Comparison of ENCODE assay signal across 19 cellular contexts in genomic region chr19:1232231-1232637, GRCh38. TPM values are rescaled to one million over a fixed set of nuclear protein-coding genes. Genes with fewer than 3 reads are reported as not detected.
DNase-seq lines count a peak whose midpoint lies in the region; ATAC-seq, FAIRE-seq and TF ChIP-seq lines count a peak whose summit lies in the region.
"Had no signal": no experiment of that assay in that cellular context is flagged by ENCODE, and none has a peak within 500 bp of the region (broad histone marks: within the 10 kb centered on the region; RNA-seq: fewer than 3 reads in every experiment).

No MANE protein-coding gene starts in this region.

- H3K9ac ChIP-seq in PC-3 (ENCODE audit: low read length) (no peak overlapping the region), neural progenitor cell (no peak overlapping the region)

- H3K4me2 ChIP-seq in A549 (no peak overlapping the region), PC-3 (ENCODE audit: low read length) (no peak overlapping the region), neural progenitor cell (no peak overlapping the region)

- ATAC-seq in A549 = peak; percentile 13 to 52; a peak in 4 of 6 replicates
- ATAC-seq in PC-3 = no peak
- peak; percentile 2 for ATAC-seq in gastroesophageal sphincter

- peaks cover 2% of the 10 kb centered on the region for H3K36me3 Mint-ChIP-seq in neural progenitor cell
- peaks cover 4% of the 10 kb centered on the region for H3K36me3 Mint-ChIP-seq in activated CD4-positive, alpha-beta memory T cell treated with anti-CD3 and anti-CD28 coated beads for 36 hours

- no peaks in the 10 kb centered on the region for H3K9me3 ChIP-seq in A549
- H3K9me3 ChIP-seq in PC-3 (ENCODE audit: low read length) = no peaks in the 10 kb centered on the region
- H3K9me3 ChIP-seq in gastroesophageal sphincter = no peaks in the 10 kb centered on the region
- H3K9me3 ChIP-seq in neural progenitor cell (ENCODE audit: low read depth) = no peaks in the 10 kb centered on the region
- H3K9me3 ChIP-seq: gastrocnemius medialis, MG63, uterus had no signal

- H2AFZ ChIP-seq in PC-3 (ENCODE audit: low read length) (no peak overlapping the region), neural progenitor cell (replicated peaks) (no peak overlapping the region)

- H3K4me1 ChIP-seq in A549 = peaks cover 25% of the 10 kb centered on the region; the same call in 2 of the 3 replicates
- peaks cover 11% of the 10 kb centered on the region for H3K4me1 ChIP-seq in PC-3 (ENCODE audit: insufficient read depth, low read length)
- H3K4me1 ChIP-seq in gastroesophageal sphincter = peaks cover 0 to 34% (median 16%) of the 10 kb centered on the region in 3 donors
- no peaks in the 10 kb centered on the region for H3K4me1 ChIP-seq in neural progenitor cell

- CTCF ChIA-PET in A549 (lab: Yijun Ruan, JAX) (interaction anchor here (0.8 to 4.2 kb wide), 3 partner anchors 10 to 233 kb away, joined by 3 to 26 read pairs (median 3); no protein-coding TSS in a partner anchor), PC-3 (lab: Charles Lee) (no interaction called here)
- CTCF ChIA-PET in activated CD4-positive, alpha-beta memory T cell treated with anti-CD3 and anti-CD28 coated beads for 36 hours (lab: Charles Lee) = no interaction called here

- peak overlapping the region; percentile 42 for H3K27ac Mint-ChIP-seq in neural progenitor cell
- no peak overlapping the region for H3K27ac Mint-ChIP-seq in activated CD4-positive, alpha-beta memory T cell treated with anti-CD3 and anti-CD28 coated beads for 36 hours
- H3K27ac Mint-ChIP-seq: nephron progenitor cell had no signal

- H3K9me3 Mint-ChIP-seq in neural progenitor cell = no peaks in the 10 kb centered on the region
- H3K9me3 Mint-ChIP-seq in activated CD4-positive, alpha-beta memory T cell treated with anti-CD3 and anti-CD28 coated beads for 36 hours = no peaks in the 10 kb centered on the region
- H3K9me3 Mint-ChIP-seq: nephron progenitor cell had no signal

- intact Hi-C loops in PC-3 (cut with micrococcal nuclease) = no loop called here
- intact Hi-C loops in activated CD4-positive, alpha-beta memory T cell treated with anti-CD3 and anti-CD28 coated beads for 36 hours (cut with micrococcal nuclease) = no loop called here

- no peaks in the 10 kb centered on the region for H4K20me1 ChIP-seq in PC-3 (ENCODE audit: low read length)
- H4K20me1 ChIP-seq in neural progenitor cell (ENCODE audit: low read depth) = peaks cover 19% of the 10 kb centered on the region

- TF ChIP-seq POLR2A in A549 (IDR thresholded peaks at IDR 0.05; ENCODE audit: low read length) (no peak), gastroesophageal sphincter (IDR thresholded peaks at IDR 0.05) (no peak)

- BruUV-seq in PC-3 (replicated peaks; lab: Mats Ljungman, UMichigan) = no TSS peak

- no peak for TF ChIP-seq RAD21 in A549 (conservative IDR thresholded peaks at IDR 0.05 in 1 of 2, IDR thresholded peaks at IDR 0.05 in 1 of 2)

- H3K79me2 ChIP-seq in PC-3 (ENCODE audit: low read length) (no peaks in the 10 kb centered on the region), neural progenitor cell (ENCODE audit: low read depth) (peaks cover 12% of the 10 kb centered on the region)

- peak overlapping the region in 1 of 2 experiments; percentile 43; a peak in 3 of 6 replicates for H3K27ac ChIP-seq in A549
- peak overlapping the region; percentile 37 for H3K27ac ChIP-seq in PC-3 (ENCODE audit: low read length)
- H3K27ac ChIP-seq in gastroesophageal sphincter = peak overlapping the region in 3 of 4 donors; percentile 50 to 57 (median 55)
- H3K27ac ChIP-seq in neural progenitor cell = no peak overlapping the region
- H3K27ac ChIP-seq: uterus had no signal

- no peak for DNase-seq in A549 (ENCODE audit: low read depth in 1 of 2, low spot score in 1 of 2)
- DNase-seq in PC-3 = no peak
- no peak for DNase-seq in neural progenitor cell (ENCODE audit: low spot score)
- DNase-seq in ureter (ENCODE audit: low spot score) = no peak
- no peak for DNase-seq in activated CD4-positive, alpha-beta memory T cell treated with anti-CD3 and anti-CD28 coated beads for 36 hours
- no peak for DNase-seq in pons (ENCODE audit: low spot score)
- no peak for DNase-seq in EL
- DNase-seq: activated CD4-positive, alpha-beta T cell treated with anti-CD3 and anti-CD28 coated beads for 1 hour; DND-41; dorsolateral prefrontal cortex; gastrocnemius medialis; H7; MG63; nephron progenitor cell; stimulated activated CD4-positive, alpha-beta T cell treated with anti-CD3 and anti-CD28 coated beads, Interleukin-15, amount 100 ng/mL, for 24 hours; T-helper 1 cell had no signal

- H3K4me1 Mint-ChIP-seq in neural progenitor cell = peaks cover 7% of the 10 kb centered on the region
- H3K4me1 Mint-ChIP-seq in activated CD4-positive, alpha-beta memory T cell treated with anti-CD3 and anti-CD28 coated beads for 36 hours (ENCODE audit: low read depth) = no peaks in the 10 kb centered on the region

- no peak overlapping the region for H3K4me3 ChIP-seq in A549
- H3K4me3 ChIP-seq in PC-3 (ENCODE audit: low read length) = no peak overlapping the region
- H3K4me3 ChIP-seq in gastroesophageal sphincter = no peak overlapping the region
- no peak overlapping the region for H3K4me3 ChIP-seq in neural progenitor cell
- H3K4me3 ChIP-seq: gastrocnemius medialis, MG63, uterus had no signal

- POLR2A ChIA-PET in A549 (lab: Yijun Ruan, JAX) = interaction anchor here (1.4 kb wide), 1 partner anchor 37 kb away, joined by 3 read pairs; no protein-coding TSS in a partner anchor
- POLR2A ChIA-PET in PC-3 (lab: Charles Lee; ENCODE audit: unreplicated experiment) = no interaction called here
- POLR2A ChIA-PET in activated CD4-positive, alpha-beta memory T cell treated with anti-CD3 and anti-CD28 coated beads for 36 hours (lab: Charles Lee) = no interaction called here

- H3K4me3 Mint-ChIP-seq in neural progenitor cell = no peak overlapping the region
- H3K4me3 Mint-ChIP-seq in activated CD4-positive, alpha-beta memory T cell treated with anti-CD3 and anti-CD28 coated beads for 36 hours = no peak overlapping the region
- H3K4me3 Mint-ChIP-seq: nephron progenitor cell had no signal

- peaks cover 6% of the 10 kb centered on the region for H3K27me3 Mint-ChIP-seq in neural progenitor cell (ENCODE audit: insufficient read depth, low read depth)
- no peaks in the 10 kb centered on the region for H3K27me3 Mint-ChIP-seq in activated CD4-positive, alpha-beta memory T cell treated with anti-CD3 and anti-CD28 coated beads for 36 hours

- H3K36me3 ChIP-seq in PC-3 (ENCODE audit: low read depth, low read length) (no peaks in the 10 kb centered on the region), gastroesophageal sphincter (peaks cover 0 to 12% of the 10 kb centered on the region in 2 donors), neural progenitor cell (no peaks in the 10 kb centered on the region)
- H3K36me3 ChIP-seq: MG63, uterus had no signal

- TF ChIP-seq EP300 in A549 (IDR thresholded peaks at IDR 0.05) (no peak), gastroesophageal sphincter (IDR thresholded peaks at IDR 0.05) (no peak)

- 60% methylated on average over 1 of the region's 5 CpGs for WGBS in A549 (ENCODE audit: missing lambda C conversion rate)
- no CpG with 5 or more reads among the region's 5 CpGs for WGBS in gastroesophageal sphincter (ENCODE audit: low coverage in 1 of 2), 2 donors

- no peaks in the 10 kb centered on the region for H3K9me2 ChIP-seq in PC-3 (replicated peaks; ENCODE audit: low read length)

- H3F3A ChIP-seq in PC-3 (ENCODE audit: low read length, unreplicated experiment) (no peaks in the 10 kb centered on the region), neural progenitor cell (ENCODE audit: low read depth) (peaks cover 8% of the 10 kb centered on the region)

- TF ChIP-seq CTCF in A549 (IDR thresholded peaks at IDR 0.05) (no peak), PC-3 (conservative IDR thresholded peaks at IDR 0.05; ENCODE audit: low read depth, low read length) (no peak), gastroesophageal sphincter (IDR thresholded peaks at IDR 0.05) (no peak), neural progenitor cell (IDR thresholded peaks at IDR 0.05) (no peak)

- no peaks in the 10 kb centered on the region for H3K27me3 ChIP-seq in PC-3 (ENCODE audit: low read length)
- H3K27me3 ChIP-seq in gastroesophageal sphincter = peaks cover 12% of the 10 kb centered on the region
- H3K27me3 ChIP-seq in neural progenitor cell = no peaks in the 10 kb centered on the region
- H3K27me3 ChIP-seq: dorsolateral prefrontal cortex, MG63 had no signal

- no peak for FAIRE-seq in A549 (lab: Jason Lieb, UNC)
- FAIRE-seq: GM12891 had no signal

RNA-seq across cellular contexts. Expression of gene CBARP, which starts 5.6 kb away (rescaled TPM):
- polyA plus RNA-seq in A549 (2011; rRNA removed) = 0.19 and 0.30 TPM in 2 replicates
- 1.3 and 2.3 TPM in 2 replicates for polyA plus RNA-seq in A549 (2012; cell fraction: cytosol; rRNA removed)
- 4.5 and 8.2 TPM in 2 replicates for polyA plus RNA-seq in A549 (2012; cell fraction: nucleus; rRNA removed)
- polyA plus RNA-seq in A549 (2017; fragmentation: RNase III; extraction: RNeasy Plus Mini Kit Qiagen cat#74134 plus additional on column Dnase treatment) = 1.7 to 2.0 TPM (median 1.9 TPM) in 3 replicates
- polyA minus RNA-seq in A549 (2011; rRNA and poly(A)+ RNA removed) = 0.21 and 0.24 TPM in 2 replicates
- 3.3 and 6.3 TPM in 2 replicates for total RNA-seq in PC-3 (2014; rRNA removed)
- total RNA-seq in gastroesophageal sphincter = under 1 TPM in 3 of 4 donors, not detected in 1; 0.13 to 0.73 (median 0.49) TPM
- 1.2 and 17.8 TPM in 2 replicates for total RNA-seq in neural progenitor cell (ENCODE audit: low replicate concordance)
- 0.73 TPM for total RNA-seq in ureter
- 1 to 10 TPM; 1.3 to 2.1 TPM for total RNA-seq in activated CD4-positive, alpha-beta memory T cell treated with anti-CD3 and anti-CD28 coated beads for 36 hours

RNA-seq across cellular contexts. Expression of gene ATP5F1D, which starts 9.3 kb away (rescaled TPM):
- 18.5 and 28.7 TPM in 2 replicates for polyA plus RNA-seq in A549 (2011; rRNA removed)
- 158 and 210 TPM in 2 replicates for polyA plus RNA-seq in A549 (2012; cell fraction: cytosol; rRNA removed)
- 114 and 225 TPM in 2 replicates for polyA plus RNA-seq in A549 (2012; cell fraction: nucleus; rRNA removed)
- 96.9 to 101 TPM (median 99.7 TPM) in 3 replicates for polyA plus RNA-seq in A549 (2017; fragmentation: RNase III; extraction: RNeasy Plus Mini Kit Qiagen cat#74134 plus additional on column Dnase treatment)
- 12.4 and 18.2 TPM in 2 replicates for polyA minus RNA-seq in A549 (2011; rRNA and poly(A)+ RNA removed)
- total RNA-seq in PC-3 (2014; rRNA removed) = 102 and 187 TPM in 2 replicates
- total RNA-seq in gastroesophageal sphincter = 100 to 1,000 TPM in 1 of 4 donors, 10 to 100 TPM in 3; 62.3 to 116 (median 84.1) TPM
- total RNA-seq in neural progenitor cell (ENCODE audit: low replicate concordance) = 7.1 and 52.0 TPM in 2 replicates
- total RNA-seq in ureter = 144 TPM
- total RNA-seq in activated CD4-positive, alpha-beta memory T cell treated with anti-CD3 and anti-CD28 coated beads for 36 hours = 100 to 1,000 TPM; 178 to 192 TPM

RNA-seq across cellular contexts. Expression of gene MIDN, which starts 16.1 kb away (rescaled TPM):
- polyA plus RNA-seq in A549 (2011; rRNA removed) = 9.1 and 11.8 TPM in 2 replicates
- 17.7 and 27.8 TPM in 2 replicates for polyA plus RNA-seq in A549 (2012; cell fraction: cytosol; rRNA removed)
- polyA plus RNA-seq in A549 (2012; cell fraction: nucleus; rRNA removed) = 45.7 and 73.9 TPM in 2 replicates
- 27.7 to 33.4 TPM (median 31.4 TPM) in 3 replicates for polyA plus RNA-seq in A549 (2017; fragmentation: RNase III; extraction: RNeasy Plus Mini Kit Qiagen cat#74134 plus additional on column Dnase treatment)
- 23.7 and 25.2 TPM in 2 replicates for polyA minus RNA-seq in A549 (2011; rRNA and poly(A)+ RNA removed)
- total RNA-seq in PC-3 (2014; rRNA removed) = 17.3 and 41.8 TPM in 2 replicates
- 10 to 100 TPM; 20.0 to 40.1 (median 24.2) TPM for total RNA-seq in gastroesophageal sphincter
- total RNA-seq in neural progenitor cell (ENCODE audit: low replicate concordance) = 16.1 and 51.3 TPM in 2 replicates
- 121 TPM for total RNA-seq in ureter
- total RNA-seq in activated CD4-positive, alpha-beta memory T cell treated with anti-CD3 and anti-CD28 coated beads for 36 hours = 10 to 100 TPM; 54.1 to 54.6 TPM

RNA-seq across cellular contexts. Expression of gene STK11, which starts 26.7 kb away (rescaled TPM):
- polyA plus RNA-seq in A549 (2011; rRNA removed) = 12.2 and 16.2 TPM in 2 replicates
- polyA plus RNA-seq in A549 (2012; cell fraction: cytosol; rRNA removed) = 35.2 and 42.6 TPM in 2 replicates
- polyA plus RNA-seq in A549 (2012; cell fraction: nucleus; rRNA removed) = 108 and 121 TPM in 2 replicates
- 33.6 to 34.2 TPM (median 34.0 TPM) in 3 replicates for polyA plus RNA-seq in A549 (2017; fragmentation: RNase III; extraction: RNeasy Plus Mini Kit Qiagen cat#74134 plus additional on column Dnase treatment)
- 18.6 and 21.3 TPM in 2 replicates for polyA minus RNA-seq in A549 (2011; rRNA and poly(A)+ RNA removed)
- total RNA-seq in PC-3 (2014; rRNA removed) = 82.4 and 93.0 TPM in 2 replicates
- total RNA-seq in gastroesophageal sphincter = 10 to 100 TPM; 56.8 to 80.7 (median 60.9) TPM
- total RNA-seq in neural progenitor cell (ENCODE audit: low replicate concordance) = 27.4 and 67.3 TPM in 2 replicates
- 51.2 TPM for total RNA-seq in ureter
- 10 to 100 TPM; 66.4 to 74.3 TPM for total RNA-seq in activated CD4-positive, alpha-beta memory T cell treated with anti-CD3 and anti-CD28 coated beads for 36 hours

RNA-seq across cellular contexts. Expression of gene CIRBP, which starts 36.9 kb away (rescaled TPM):
- polyA plus RNA-seq in A549 (2011; rRNA removed) (92.4 and 151 TPM in 2 replicates), A549 (2017; fragmentation: RNase III; extraction: RNeasy Plus Mini Kit Qiagen cat#74134 plus additional on column Dnase treatment) (178 to 201 TPM (median 189 TPM) in 3 replicates)
- polyA plus RNA-seq in A549 (2012; cell fraction: cytosol; rRNA removed) = 111 and 147 TPM in 2 replicates
- 246 and 410 TPM in 2 replicates for polyA plus RNA-seq in A549 (2012; cell fraction: nucleus; rRNA removed)
- 38.3 and 44.0 TPM in 2 replicates for polyA minus RNA-seq in A549 (2011; rRNA and poly(A)+ RNA removed)
- total RNA-seq in PC-3 (2014; rRNA removed) (136 and 197 TPM in 2 replicates), gastroesophageal sphincter (100 to 1,000 TPM; 350 to 708 (median 559) TPM), neural progenitor cell (ENCODE audit: low replicate concordance) (395 and 737 TPM in 2 replicates), ureter (524 TPM)
- total RNA-seq in activated CD4-positive, alpha-beta memory T cell treated with anti-CD3 and anti-CD28 coated beads for 36 hours = 100 to 1,000 TPM; 171 to 173 TPM
